In the genomic region with DNA sequence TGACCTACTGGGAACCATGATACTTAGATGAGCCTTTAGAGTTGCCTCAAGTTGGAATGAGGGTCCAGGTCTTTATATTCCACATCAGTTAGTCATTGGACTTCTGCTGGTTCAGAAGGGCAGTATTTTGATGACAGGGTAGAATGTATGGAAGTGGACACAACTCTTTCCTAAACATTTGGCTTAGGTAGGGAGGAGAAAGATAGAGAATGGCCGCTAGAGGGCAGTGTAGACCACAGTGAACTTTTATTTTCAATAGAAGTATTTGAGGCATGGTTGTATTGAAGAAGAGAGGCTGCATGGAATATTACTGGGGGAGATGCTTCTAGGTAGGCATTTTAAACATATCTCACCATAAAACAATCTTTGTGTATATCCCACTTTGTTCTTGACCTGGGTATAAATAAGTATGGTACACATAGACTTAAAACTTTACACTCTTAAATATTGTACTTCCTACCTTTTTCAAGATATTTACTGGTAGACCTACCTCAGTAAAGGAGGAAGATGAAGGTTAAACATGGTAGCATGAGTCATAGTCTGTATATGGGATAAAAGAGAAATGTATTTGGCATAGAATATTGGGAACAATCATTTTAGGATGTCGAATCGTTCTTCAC, we compare ENCODE assay signal across 8 cellular contexts.
DNase-seq lines count a peak whose midpoint lies in the region; ATAC-seq, FAIRE-seq and TF ChIP-seq lines count a peak whose summit lies in the region.

No MANE protein-coding gene starts in this region.

- DNase-seq in AML-193 (lab: John Stamatoyannopoulos, UW): peak; percentile 36 to 48
- no peak for DNase-seq in GM12892 (ENCODE audit: insufficient read length)
- peak; percentile 39 for DNase-seq in NCI-H2171 (lab: John Stamatoyannopoulos, UW)
- DNase-seq in activated CD4-positive, alpha-beta T cell treated with anti-CD3 and anti-CD28 coated beads, Interleukin-2, amount 50 U/mL, for 48 hours: peak; percentile 27 to 46
- DNase-seq in fibroblast of lung (ENCODE audit: low read depth in 2 of 2): peak; percentile 51 to 77
- DNase-seq in neuronal stem cell (ENCODE audit: low spot score): peak; percentile 65

- peak; percentile 48 to 82 for TF ChIP-seq CTCF in fibroblast of lung (conservative IDR thresholded peaks at IDR 0.05 in 1 of 2, IDR thresholded peaks at IDR 0.05 in 1 of 2; ENCODE audit: low read depth in 1 of 2, low read length in 2 of 2)

- H2AFZ ChIP-seq in fibroblast of lung (ENCODE audit: low read length) (no peak overlapping the region), neuronal stem cell (ENCODE audit: low read length) (no peak overlapping the region)

- peak; percentile 95 for FAIRE-seq in GM12892 (lab: Jason Lieb, UNC)

- H3K79me1 ChIP-seq in neuronal stem cell (ENCODE audit: low read depth, low read length): no peaks in the 10 kb centered on the region

- no peaks in the 10 kb centered on the region for H3K4me1 ChIP-seq in fibroblast of lung (ENCODE audit: control insufficient read depth, extremely low read depth, insufficient read depth, low read length)
- peaks cover 0 to 11% of the 10 kb centered on the region in 2 donors for H3K4me1 ChIP-seq in neuronal stem cell (ENCODE audit: control insufficient read depth in 2 of 2, insufficient read depth in 1 of 2, low read depth in 1 of 2, low read length in 2 of 2)

- WGBS in neuronal stem cell (ENCODE audit: extremely low coverage in 2 of 2, insufficient read length in 2 of 2, insufficient replicate concordance in 1 of 2), 2 donors: no CpG with 5 or more reads among the region's 3 CpGs

- no peak overlapping the region for H3K4me2 ChIP-seq in fibroblast of lung (ENCODE audit: extremely low read depth, insufficient read depth, low read length)
- H3K4me2 ChIP-seq in neuronal stem cell (ENCODE audit: insufficient read depth, low read length, poor library complexity, severe bottlenecking): no peak overlapping the region

- no peak overlapping the region for H3K4ac ChIP-seq in neuronal stem cell (ENCODE audit: low read length)

- H2BK12ac ChIP-seq in neuronal stem cell (ENCODE audit: low read length): no peak overlapping the region

- H3K4me3 ChIP-seq in fibroblast of lung (replicated peaks in 1 of 4; ENCODE audit: control extremely low read depth in 1 of 4, insufficient read depth in 1 of 4, low read depth in 3 of 4, low read length in 4 of 4) (no peak overlapping the region), neuronal stem cell (ENCODE audit: low read length in 2 of 2) (no peak overlapping the region)

- no peak for TF ChIP-seq POLR2A in GM12892 (IDR thresholded peaks at IDR 0.05; ENCODE audit: low read depth, low read length)

- H3K14ac ChIP-seq in neuronal stem cell (ENCODE audit: low read length): no peak overlapping the region

- H2BK5ac ChIP-seq in neuronal stem cell (ENCODE audit: low read length): no peak overlapping the region

- H3K23ac ChIP-seq in neuronal stem cell (ENCODE audit: low read depth, low read length, poor library complexity): no peak overlapping the region

- H3K27me3 ChIP-seq in fibroblast of lung (ENCODE audit: control insufficient read depth, insufficient read depth, low read length) (no peaks in the 10 kb centered on the region), neuronal stem cell (ENCODE audit: control insufficient read depth in 3 of 3, insufficient read depth in 3 of 3, low read depth in 1 of 3, low read length in 3 of 3) (no peaks in the 10 kb centered on the region)

- no peak overlapping the region for H3K18ac ChIP-seq in neuronal stem cell (ENCODE audit: low read length)

- H2AK5ac ChIP-seq in neuronal stem cell (ENCODE audit: low read depth, low read length): no peak overlapping the region

- peak; percentile 75 for ATAC-seq in HG02870 (IDR thresholded peaks at IDR 0.05; ENCODE audit: unreplicated experiment)
- ATAC-seq in HG03457 (IDR thresholded peaks at IDR 0.05; ENCODE audit: unreplicated experiment): no peak

- no peak overlapping the region for H4K91ac ChIP-seq in neuronal stem cell (ENCODE audit: low read depth, low read length, poor library complexity)

- no peaks in the 10 kb centered on the region for H3K79me2 ChIP-seq in fibroblast of lung (ENCODE audit: control insufficient read depth, insufficient read depth, low read length)

- H2BK15ac ChIP-seq in neuronal stem cell (ENCODE audit: low read length): no peak overlapping the region

- H3K9ac ChIP-seq in fibroblast of lung (ENCODE audit: insufficient read depth, low read length) (no peak overlapping the region), neuronal stem cell (ENCODE audit: low read depth, low read length, poor library complexity) (no peak overlapping the region)

- H2BK120ac ChIP-seq in neuronal stem cell (ENCODE audit: low read depth, low read length): no peak overlapping the region

- H3K36me3 ChIP-seq in fibroblast of lung (ENCODE audit: control insufficient read depth, insufficient read depth, low read length): no peaks in the 10 kb centered on the region
- H3K36me3 ChIP-seq in neuronal stem cell (replicated peaks in 1 of 2; ENCODE audit: control insufficient read depth in 2 of 2, insufficient read depth in 2 of 2, low read length in 2 of 2): no peaks in the 10 kb centered on the region

- no peak overlapping the region for H4K8ac ChIP-seq in neuronal stem cell (ENCODE audit: low read depth, low read length)

- H4K20me1 ChIP-seq in fibroblast of lung (ENCODE audit: control insufficient read depth, extremely low read depth, insufficient read depth, low read length): no peaks in the 10 kb centered on the region

- H3K27ac ChIP-seq in fibroblast of lung (ENCODE audit: insufficient read depth, low read length): no peak overlapping the region
- H3K27ac ChIP-seq in neuronal stem cell (replicated peaks; ENCODE audit: low read length): no peak overlapping the region

- H3K9me3 ChIP-seq in fibroblast of lung (ENCODE audit: control insufficient read depth, insufficient read depth, low read depth, low read length): no peaks in the 10 kb centered on the region
- H3K9me3 ChIP-seq in neuronal stem cell (replicated peaks in 1 of 2; ENCODE audit: control insufficient read depth in 2 of 2, insufficient read depth in 1 of 2, low read depth in 1 of 2, low read length in 2 of 2): no peaks in the 10 kb centered on the region
